Comparison of ENCODE assay signal across 6 cellular contexts in the genomic region with DNA sequence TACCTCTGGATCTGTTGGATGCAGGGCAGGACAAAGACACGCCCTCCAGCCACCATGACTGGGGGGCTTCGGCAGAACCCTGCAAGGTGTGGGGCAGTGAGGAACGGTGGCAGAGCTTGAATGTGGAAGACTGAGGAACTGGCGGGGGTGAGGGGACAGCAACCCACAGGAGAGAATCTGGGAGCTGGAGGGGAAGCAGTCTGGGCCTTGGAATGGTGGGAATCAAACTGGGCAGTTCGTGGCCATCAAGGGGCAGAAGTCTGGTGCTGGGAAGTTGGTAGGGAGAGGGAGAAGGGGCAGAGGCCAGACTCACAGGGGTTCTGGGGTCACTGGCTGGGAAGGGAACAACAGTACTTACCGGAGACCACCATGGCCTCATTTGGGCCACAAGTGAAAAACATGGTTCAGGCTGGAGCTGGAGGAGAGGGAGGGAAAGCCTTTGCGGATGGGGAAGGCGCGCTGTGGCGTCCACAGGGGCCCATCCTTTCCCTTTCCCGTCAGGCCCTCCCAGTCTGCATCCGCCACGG. TPM values are rescaled to one million over a fixed set of nuclear protein-coding genes. Genes with fewer than 3 reads are reported as not detected.
DNase-seq lines count a peak whose midpoint lies in the region; ATAC-seq, FAIRE-seq and TF ChIP-seq lines count a peak whose summit lies in the region.

No MANE protein-coding gene starts in this region.

- peaks cover 37 to 71% of the 10 kb centered on the region in 2 experiments for H3K79me1 ChIP-seq in IMR-90 (ENCODE audit: low read depth in 1 of 2, low read length in 2 of 2)

- peak overlapping the region; percentile 96 for H3K18ac ChIP-seq in IMR-90 (ENCODE audit: low read depth, low read length)

- POLR2A ChIA-PET in IMR-90 (lab: Charles Lee; ENCODE audit: unreplicated experiment) = interaction anchor here (0.5 to 3.2 kb wide), 6 partner anchors 10 to 147 kb away, joined by 3 to 19 read pairs (median 4); no protein-coding TSS in a partner anchor

- TF ChIP-seq CTCF in IMR-90 (conservative IDR thresholded peaks at IDR 0.05; ENCODE audit: low read depth, low read length) (no peak), pancreas (IDR thresholded peaks at IDR 0.05) (no peak)

- peaks cover 21% of the 10 kb centered on the region for H4K20me1 ChIP-seq in IMR-90 (ENCODE audit: insufficient read depth, low read length)

- H3K4me3 ChIP-seq in IMR-90 (ENCODE audit: insufficient read depth, low read depth, low read length) (peak overlapping the region; percentile 96), pancreas (peak overlapping the region; percentile 67 to 97 (median 88))

- peak overlapping the region; percentile 99 for H2AK9ac ChIP-seq in IMR-90 (replicated peaks; ENCODE audit: low read depth, low read length, poor library complexity)

- H3K27me3 ChIP-seq in IMR-90 (ENCODE audit: control insufficient read depth, insufficient read depth, low read length) (no peaks in the 10 kb centered on the region), pancreas (no peaks in the 10 kb centered on the region)

- TF ChIP-seq POLR2A in IMR-90 (IDR thresholded peaks at IDR 0.05; ENCODE audit: low read depth, low read length) = peak; percentile 90

- dilution Hi-C loops in IMR-90 (cut with HindIII; ENCODE audit: low sequenced_read_pairs, unreplicated experiment) = no loop called here

- peak overlapping the region; percentile 97 for H3K9ac ChIP-seq in IMR-90 (ENCODE audit: low read depth, low read length)

- TF ChIP-seq RAD21 in IMR-90 (IDR thresholded peaks at IDR 0.05; ENCODE audit: low read length) = no peak; the same call in 1 of the 2 replicates

- BruUV-seq in IMR-90 (replicated peaks; lab: Mats Ljungman, UMichigan) = no TSS peak

- H2AK5ac ChIP-seq in IMR-90 (ENCODE audit: low read depth, low read length) = peak overlapping the region; percentile 98

- no peak for FAIRE-seq in pancreas (lab: Jason Lieb, UNC)

- H2BK15ac ChIP-seq in IMR-90 (ENCODE audit: low read depth, low read length) = peak overlapping the region; percentile 79; the same call in 2 of the 3 replicates

- peak overlapping the region; percentile 99 for H3K23ac ChIP-seq in IMR-90 (ENCODE audit: low read depth, low read length)

- H3K4me2 ChIP-seq in IMR-90 (ENCODE audit: low read depth, low read length) = peak overlapping the region; percentile 92

- H3K36me3 ChIP-seq in IMR-90 (ENCODE audit: control insufficient read depth, insufficient read depth, low read length) (peaks cover 48% of the 10 kb centered on the region), pancreas (peaks cover 0 to 8% (median 0%) of the 10 kb centered on the region in 3 donors)

- peak overlapping the region; percentile 100 for H3K4ac ChIP-seq in IMR-90 (ENCODE audit: low read depth, low read length)

- peak overlapping the region; percentile 100 for H3K14ac ChIP-seq in IMR-90 (replicated peaks; ENCODE audit: low read depth, low read length)

- H3K27ac ChIP-seq in IMR-90 (ENCODE audit: insufficient read depth, low read length) (peak overlapping the region; percentile 97), pancreas (peak overlapping the region; percentile 80 to 98 (median 95))

- H4K91ac ChIP-seq in IMR-90 (ENCODE audit: insufficient read depth, low read depth, low read length) = peak overlapping the region; percentile 98

- peak overlapping the region; percentile 78 for H2BK20ac ChIP-seq in IMR-90 (ENCODE audit: low read depth, low read length)

- WGBS in IMR-90 (ENCODE audit: extremely low coverage in 2 of 2, insufficient read length in 1 of 2), 2 experiments = 7% methylated on average over 2 of the region's 13 CpGs; no CpG with 5 or more reads in 1 of the 2 experiments
- WGBS in pancreas, 2 donors = 7 to 9% methylated on average over 10 to 13 of the region's 13 CpGs

- intact Hi-C loops in IMR-90 (cut with micrococcal nuclease) = loop anchor here (1.0 to 5.0 kb wide), 4 partner anchors 39 to 345 kb away; no protein-coding TSS in a partner anchor
- intact Hi-C loops in pancreas (cut with DNase I) = no loop called here

- H3K9me3 ChIP-seq in IMR-90 (ENCODE audit: control insufficient read depth, insufficient read depth, low read length) (no peaks in the 10 kb centered on the region), pancreas (no peaks in the 10 kb centered on the region)

- H3K9me1 ChIP-seq in IMR-90 (ENCODE audit: insufficient read depth, low read length) = peaks cover 13% of the 10 kb centered on the region

- CTCF ChIA-PET in IMR-90 (lab: Yijun Ruan, JAX) = no interaction called here

- H4K5ac ChIP-seq in IMR-90 (ENCODE audit: low read depth, low read length) = peak overlapping the region; percentile 79

- in situ Hi-C loops in IMR-90 (cut with MboI; ENCODE audit: low sequenced_read_pairs) = loop anchor here (5.0 kb wide), 3 partner anchors 40 to 335 kb away; no protein-coding TSS in a partner anchor

- H2BK5ac ChIP-seq in IMR-90 (ENCODE audit: low read depth, low read length, poor library complexity, severe bottlenecking) = peak overlapping the region; percentile 80

- DNase-seq in IMR-90 (no peak), cerebellar cortex (ENCODE audit: low spot score) (peak; percentile 32), pancreas (no peak), NCI-H82 treated with DMSO at 0.1 percent for 48 hours (lab: John Stamatoyannopoulos, UW; ENCODE audit: unreplicated experiment) (no peak)

- H2AFZ ChIP-seq in IMR-90 (replicated peaks; ENCODE audit: low read length, poor library complexity) = peak overlapping the region; percentile 76

- ATAC-seq in IMR-90 (ENCODE audit: low read depth) (peak; percentile 25; the same call in 1 of the 2 replicates), pancreas (peak in 2 of 4 donors; percentile 7 to 21), GM19397 (IDR thresholded peaks at IDR 0.05; ENCODE audit: unreplicated experiment) (no peak), HG02884 (IDR thresholded peaks at IDR 0.05; ENCODE audit: unreplicated experiment) (no peak)

- H3K56ac ChIP-seq in IMR-90 (ENCODE audit: extremely low read depth, insufficient read depth, low read length) = peak overlapping the region; percentile 98

- H3K4me1 ChIP-seq in IMR-90 (ENCODE audit: control insufficient read depth, insufficient read depth, low read length) (peaks cover 15% of the 10 kb centered on the region), pancreas (peaks cover 2 to 37% (median 10%) of the 10 kb centered on the region in 3 donors)

- H2BK120ac ChIP-seq in IMR-90 (ENCODE audit: low read depth, low read length) = peak overlapping the region; percentile 92

- H4K8ac ChIP-seq in IMR-90 (ENCODE audit: low read depth in 2 of 2, low read length in 2 of 2) = peak overlapping the region; percentile 92 to 98

TF ChIP-seq in IMR-90, 13 proteins besides CTCF, POLR2A, EP300 and RAD21 (continues in another document):
- TF ChIP-seq CEBPB (IDR thresholded peaks at IDR 0.05; ENCODE audit: low read depth, low read length) = no peak
- no peak for TF ChIP-seq MAFK (IDR thresholded peaks at IDR 0.05; ENCODE audit: low read depth, low read length)
- peak; percentile 25; the same call in 1 of the 2 replicates for TF ChIP-seq CHD1 (IDR thresholded peaks at IDR 0.05; ENCODE audit: low read depth, low read length)
- TF ChIP-seq, protein P1, sequence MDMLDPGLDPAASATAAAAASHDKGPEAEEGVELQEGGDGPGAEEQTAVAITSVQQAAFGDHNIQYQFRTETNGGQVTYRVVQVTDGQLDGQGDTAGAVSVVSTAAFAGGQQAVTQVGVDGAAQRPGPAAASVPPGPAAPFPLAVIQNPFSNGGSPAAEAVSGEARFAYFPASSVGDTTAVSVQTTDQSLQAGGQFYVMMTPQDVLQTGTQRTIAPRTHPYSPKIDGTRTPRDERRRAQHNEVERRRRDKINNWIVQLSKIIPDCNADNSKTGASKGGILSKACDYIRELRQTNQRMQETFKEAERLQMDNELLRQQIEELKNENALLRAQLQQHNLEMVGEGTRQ (IDR thresholded peaks at IDR 0.05; ENCODE audit: low read depth, low read length) = no peak
- TF ChIP-seq MAZ (IDR thresholded peaks at IDR 0.05; ENCODE audit: borderline replicate concordance, low read depth, low read length) = peak; percentile 63; the same call in 1 of the 2 replicates
- no peak for TF ChIP-seq RFX5 (IDR thresholded peaks at IDR 0.05; ENCODE audit: low read depth, low read length)
- TF ChIP-seq MXI1 (IDR thresholded peaks at IDR 0.05; ENCODE audit: borderline replicate concordance, low read depth, low read length) = no peak
- no peak for TF ChIP-seq SMC3 (IDR thresholded peaks at IDR 0.05; ENCODE audit: low read depth, low read length)
- TF ChIP-seq NFE2L2 (IDR thresholded peaks at IDR 0.05; ENCODE audit: low read depth, low read length) = no peak

RNA-seq across cellular contexts. Expression of gene FLOT1, which starts 0.6 kb away (rescaled TPM):
- total RNA-seq in IMR-90 (2012; rRNA removed) (96.2 and 104 TPM in 2 replicates), pancreas (10 to 100 TPM; 45.7 to 92.2 (median 51.3) TPM)
- polyA plus RNA-seq in IMR-90 (2012; rRNA removed) (161 and 162 TPM in 2 replicates), pancreas (100 to 1,000 TPM; 123 to 151 TPM)
- 135 and 169 TPM in 2 replicates for polyA plus RNA-seq in IMR-90 (2012; cell fraction: cytosol; rRNA removed)
- 193 and 211 TPM in 2 replicates for polyA plus RNA-seq in IMR-90 (2012; cell fraction: nucleus; rRNA removed; ENCODE audit: low replicate concordance)

RNA-seq across cellular contexts. Expression of gene IER3, which starts 2.5 kb away (rescaled TPM):
- 38.4 and 65.8 TPM in 2 replicates for total RNA-seq in IMR-90 (2012; rRNA removed)
- 159 and 163 TPM in 2 replicates for polyA plus RNA-seq in IMR-90 (2012; rRNA removed)
- polyA plus RNA-seq in IMR-90 (2012; cell fraction: cytosol; rRNA removed) = 156 and 229 TPM in 2 replicates
- polyA plus RNA-seq in IMR-90 (2012; cell fraction: nucleus; rRNA removed; ENCODE audit: low replicate concordance) = 349 and 418 TPM in 2 replicates
- 10 to 100 TPM; 23.0 to 87.5 (median 41.3) TPM for total RNA-seq in pancreas
- polyA plus RNA-seq in pancreas = 100 to 1,000 TPM in 1 of 2 donors, 10 to 100 TPM in 1; 99.4 to 174 TPM

RNA-seq across cellular contexts. Expression of gene TUBB, which starts 21.7 kb away (rescaled TPM):
- total RNA-seq in IMR-90 (2012; rRNA removed) = 1,207 and 1,401 TPM in 2 replicates
- 2,004 and 2,008 TPM in 2 replicates for polyA plus RNA-seq in IMR-90 (2012; rRNA removed)
- polyA plus RNA-seq in IMR-90 (2012; cell fraction: cytosol; rRNA removed) = 811 and 1,574 TPM in 2 replicates
- 419 and 725 TPM in 2 replicates for polyA plus RNA-seq in IMR-90 (2012; cell fraction: nucleus; rRNA removed; ENCODE audit: low replicate concordance)
- 100 to 1,000 TPM in 4 of 6 donors, 10 to 100 TPM in 2; 66.1 to 171 (median 116) TPM for total RNA-seq in pancreas
- polyA plus RNA-seq in pancreas = 100 to 1,000 TPM in 1 of 2 donors, 10 to 100 TPM in 1; 67.9 to 111 TPM

RNA-seq across cellular contexts. Expression of gene MDC1, which starts 24.8 kb away (rescaled TPM):
- 3.6 and 4.5 TPM in 2 replicates for total RNA-seq in IMR-90 (2012; rRNA removed)
- 12.1 and 12.4 TPM in 2 replicates for polyA plus RNA-seq in IMR-90 (2012; rRNA removed)
- 6.0 and 8.0 TPM in 2 replicates for polyA plus RNA-seq in IMR-90 (2012; cell fraction: cytosol; rRNA removed)
- polyA plus RNA-seq in IMR-90 (2012; cell fraction: nucleus; rRNA removed; ENCODE audit: low replicate concordance) = 30.2 and 33.9 TPM in 2 replicates
- 10 to 100 TPM; 12.3 to 18.7 (median 13.5) TPM for total RNA-seq in pancreas
- 10 to 100 TPM; 18.9 to 28.0 TPM for polyA plus RNA-seq in pancreas

RNA-seq across cellular contexts. Expression of gene NRM, which starts 51.1 kb away (rescaled TPM):
- total RNA-seq in IMR-90 (2012; rRNA removed) (1.7 and 2.2 TPM in 2 replicates), pancreas (1 to 10 TPM; 3.3 to 7.9 (median 4.6) TPM)
- polyA plus RNA-seq in IMR-90 (2012; rRNA removed) (27.0 and 29.1 TPM in 2 replicates), pancreas (10 to 100 TPM; 18.2 to 23.6 TPM)
- 21.0 and 21.9 TPM in 2 replicates for polyA plus RNA-seq in IMR-90 (2012; cell fraction: cytosol; rRNA removed)
- 15.5 and 15.8 TPM in 2 replicates for polyA plus RNA-seq in IMR-90 (2012; cell fraction: nucleus; rRNA removed; ENCODE audit: low replicate concordance)
